ENCODE assay signal across 9 cellular contexts in the genomic region with DNA sequence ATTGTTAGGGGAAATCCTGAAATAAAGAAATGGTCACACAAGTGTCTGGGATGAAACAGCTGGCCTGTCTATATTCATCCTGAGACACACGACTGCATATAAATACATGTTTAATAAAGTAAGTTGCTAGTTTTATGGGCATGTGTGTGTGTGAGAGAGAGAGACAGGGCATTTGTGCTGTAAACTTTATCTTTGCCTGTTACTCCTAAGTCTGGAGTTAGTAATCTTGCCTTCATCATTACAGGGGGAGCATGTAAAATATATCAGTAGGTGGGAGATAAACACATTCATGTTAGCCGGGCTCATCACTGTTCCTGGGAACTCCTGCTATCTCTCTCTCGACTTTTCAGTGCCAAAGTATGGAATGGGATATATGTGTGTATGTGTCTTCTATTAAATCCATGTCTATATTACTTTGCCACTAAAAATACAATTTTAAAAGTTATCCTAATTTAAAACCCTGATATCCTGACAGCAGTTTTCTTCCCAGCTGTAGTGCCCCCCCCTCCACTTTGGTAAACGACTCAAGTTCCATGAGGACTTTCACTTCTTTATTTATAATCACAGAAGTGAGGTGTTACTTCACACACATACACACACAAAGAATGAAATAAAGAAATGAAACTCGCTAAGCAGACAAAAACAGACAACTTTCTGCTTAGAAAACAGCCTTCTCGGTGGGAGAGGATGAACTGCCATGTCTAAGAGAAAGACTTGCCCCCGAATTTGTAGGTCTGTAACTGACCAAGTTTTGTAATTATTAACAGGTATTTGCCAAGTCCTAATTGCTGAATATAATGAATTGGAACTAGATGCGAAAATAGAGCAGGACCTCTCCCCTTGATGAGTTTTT. TPM values are rescaled to one million over a fixed set of nuclear protein-coding genes. Genes with fewer than 3 reads are reported as not detected.
DNase-seq lines count a peak whose midpoint lies in the region; ATAC-seq and TF ChIP-seq lines count a peak whose summit lies in the region.
"Had no signal": no experiment of that assay in that cellular context is flagged by ENCODE, and none has a peak within 500 bp of the region (broad histone marks: within the 10 kb centered on the region; RNA-seq: fewer than 3 reads in every experiment).

No MANE protein-coding gene starts in this region.

- CTCF ChIA-PET in T-cell (lab: Charles Lee), result no interaction called here

- intact Hi-C loops in left cardiac atrium (cut with DNase I), result loop anchor here in 1 of 2 donors (10.0 kb wide), 1 partner anchor 64 kb away; no protein-coding TSS in a partner anchor
- intact Hi-C loops in prostate gland (cut with DNase I), result loop anchor here (5.0 kb wide), 2 partner anchors 582 to 1233 kb away; no protein-coding TSS in a partner anchor

- H3K36me3 ChIP-seq in cardiac muscle cell (no peaks in the 10 kb centered on the region), prostate gland (no peaks in the 10 kb centered on the region)

- peaks cover 29 to 48% (median 30%) of the 10 kb centered on the region in 3 donors for H3K4me1 Mint-ChIP-seq in T-cell

- POLR2A ChIA-PET in T-cell (lab: Charles Lee), result interaction anchor here (0.5 to 1.3 kb wide), 6 partner anchors 8 to 483 kb away, joined by 3 to 5 read pairs (median 4); no protein-coding TSS in a partner anchor

- H3K9me3 Mint-ChIP-seq in T-cell, result no peaks in the 10 kb centered on the region
- H3K9me3 Mint-ChIP-seq: activated naive CD4-positive, alpha-beta T cell treated with anti-CD3 and anti-CD28 coated beads, Interleukin-2, amount 50 U/mL, for 24 hours had no signal

- peaks cover 7% of the 10 kb centered on the region for H3K27me3 ChIP-seq in cardiac muscle cell
- peaks cover 13% of the 10 kb centered on the region for H3K27me3 ChIP-seq in prostate gland (replicated peaks; ENCODE audit: insufficient read depth)

- no peaks in the 10 kb centered on the region for H3K9me3 ChIP-seq in cardiac muscle cell (ENCODE audit: low read depth)
- no peaks in the 10 kb centered on the region for H3K9me3 ChIP-seq in prostate gland

- TF ChIP-seq CTCF in cardiac muscle cell (IDR thresholded peaks at IDR 0.05; ENCODE audit: low read depth, low read length) (no peak), prostate gland (IDR thresholded peaks at IDR 0.05) (no peak)

- no peak overlapping the region for H3K27ac Mint-ChIP-seq in T-cell
- H3K27ac Mint-ChIP-seq: activated naive CD4-positive, alpha-beta T cell treated with anti-CD3 and anti-CD28 coated beads, Interleukin-2, amount 50 U/mL, for 24 hours had no signal

- peaks cover 55 to 56% of the 10 kb centered on the region in 2 donors for H3K27me3 Mint-ChIP-seq in T-cell

- H3K4me3 ChIP-seq in cardiac muscle cell (peak overlapping the region; percentile 99), prostate gland (peak overlapping the region; percentile 44 to 51)

- H3K4me3 Mint-ChIP-seq in T-cell, result no peak overlapping the region
- H3K4me3 Mint-ChIP-seq: activated naive CD4-positive, alpha-beta T cell treated with anti-CD3 and anti-CD28 coated beads, Interleukin-2, amount 50 U/mL, for 24 hours had no signal

- peaks cover 5% of the 10 kb centered on the region for H3K36me3 Mint-ChIP-seq in T-cell

- H3K27ac ChIP-seq in cardiac muscle cell, result no peak overlapping the region
- peak overlapping the region; percentile 98 for H3K27ac ChIP-seq in caudate nucleus (ENCODE audit: low read depth, low read length)
- peak overlapping the region; percentile 84 for H3K27ac ChIP-seq in prostate gland

- 10% methylated on average over 8 of the region's 8 CpGs for WGBS in prostate gland

- TF ChIP-seq POLR2A in prostate gland (IDR thresholded peaks at IDR 0.05), result no peak

- DNase-seq in cardiac muscle cell (ENCODE audit: low read depth in 1 of 2, low spot score in 1 of 2) (no peak), left cardiac atrium (no peak), caudate nucleus (lab: John Stamatoyannopoulos, UW) (no peak), prostate gland (ENCODE audit: low spot score) (no peak), T-cell (no peak), NCI-H128 (lab: John Stamatoyannopoulos, UW; ENCODE audit: unreplicated experiment) (no peak)

- H3K4me1 ChIP-seq in cardiac muscle cell (ENCODE audit: low read depth), result peaks cover 19% of the 10 kb centered on the region
- no peaks in the 10 kb centered on the region for H3K4me1 ChIP-seq in prostate gland (replicated peaks)

- ATAC-seq in left cardiac atrium, result no peak
- peak; percentile 71 for ATAC-seq in HG03378 (IDR thresholded peaks at IDR 0.05; ENCODE audit: unreplicated experiment)
- ATAC-seq in T-cell (replicated peaks in 1 of 4), result no peak
- no peak for ATAC-seq in GM19455 (IDR thresholded peaks at IDR 0.05; ENCODE audit: unreplicated experiment)

RNA-seq across cellular contexts. Expression of a gene that starts 0.9 kb away (rescaled TPM):
- total RNA-seq in cardiac muscle cell, result 27.0 and 41.2 TPM in 2 replicates
- polyA plus RNA-seq in cardiac muscle cell, result 16.8 and 17.9 TPM in 2 replicates
- 100 to 1,000 TPM; 118 to 131 TPM for total RNA-seq in left cardiac atrium
- total RNA-seq in prostate gland, result 10 to 100 TPM; 13.1 to 80.4 TPM
- total RNA-seq in T-cell, result 100 to 1,000 TPM in 1 of 5 donors, 10 to 100 TPM in 3, 1 to 10 TPM in 1; 8.9 to 106 (median 23.7) TPM
